11 cellular contexts compared by ENCODE assay signal in the genomic region with DNA sequence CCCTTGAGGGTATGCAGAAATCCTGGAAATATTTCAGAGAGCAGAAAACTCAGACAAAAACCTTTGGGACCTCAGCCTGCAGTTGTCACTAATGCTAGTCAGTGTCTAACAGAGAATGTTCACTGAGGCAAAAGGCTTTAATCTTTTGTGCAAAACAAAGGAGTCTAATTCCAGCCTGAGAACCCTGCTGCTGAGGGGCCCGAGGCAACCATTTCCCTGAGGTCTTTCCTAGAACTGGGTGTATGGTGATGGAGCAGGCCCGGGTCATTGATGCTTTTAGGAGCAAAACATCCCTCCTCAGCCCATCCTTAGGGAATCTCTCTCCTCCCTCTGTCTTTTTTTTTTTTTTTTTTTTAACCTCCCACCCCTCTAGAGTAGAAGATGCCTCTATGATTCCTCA. TPM values are rescaled to one million over a fixed set of nuclear protein-coding genes. Genes with fewer than 3 reads are reported as not detected.
DNase-seq lines count a peak whose midpoint lies in the region; TF ChIP-seq lines count a peak whose summit lies in the region.
"Not testable (repeated sequence)": the region's sequence is repeated elsewhere in the genome, so short reads cannot be mapped to it uniquely, and the experiment has no call there.
"Had no signal": no experiment of that assay in that cellular context is flagged by ENCODE, and none has a peak within 500 bp of the region (broad histone marks: within the 10 kb centered on the region; RNA-seq: fewer than 3 reads in every experiment).

No MANE protein-coding gene starts in this region.

- not testable (repeated sequence) for H2AFZ ChIP-seq in H9 (ENCODE audit: low read length)

- H3K79me2 ChIP-seq in H9 (ENCODE audit: insufficient read depth, low read length): not testable (repeated sequence)

- not testable (repeated sequence) for H3K18ac ChIP-seq in H9 (ENCODE audit: insufficient read length, low read depth, low read length)

- H3K23me2 ChIP-seq in H9 (ENCODE audit: insufficient read length, low read depth, low read length, poor library complexity, severe bottlenecking): not testable (repeated sequence)

- TF ChIP-seq CTCF in H9 (conservative IDR thresholded peaks at IDR 0.05); esophagus muscularis mucosa (IDR thresholded peaks at IDR 0.05); neural crest cell (conservative IDR thresholded peaks at IDR 0.05); osteocyte (IDR thresholded peaks at IDR 0.05); type B pancreatic cell (conservative IDR thresholded peaks at IDR 0.05): not testable (repeated sequence)

- H3K4me2 ChIP-seq in H9 (ENCODE audit: insufficient read depth, insufficient read length, low read length): not testable (repeated sequence)

- not testable (repeated sequence) for H3K27ac ChIP-seq in H9 (ENCODE audit: insufficient read length, low read depth, low read length); esophagus muscularis mucosa (replicated peaks in 1 of 4)

- not testable (repeated sequence) for H3K4me3 ChIP-seq in esophagus muscularis mucosa

- H4K91ac ChIP-seq in H9 (ENCODE audit: insufficient read length, low read depth, low read length): not testable (repeated sequence)

- not testable (repeated sequence) for H2BK5ac ChIP-seq in H9 (ENCODE audit: insufficient read length, low read length)

- not testable (repeated sequence) for H3K9me3 ChIP-seq in H9 (ENCODE audit: control insufficient read depth, low read depth, low read length); esophagus muscularis mucosa

- H3T11ph ChIP-seq in H9 (ENCODE audit: low read length): not testable (repeated sequence)

- intact Hi-C loops in esophagus muscularis mucosa (cut with DNase I): not testable (repeated sequence)

- H3K27me3 ChIP-seq in H9 (ENCODE audit: insufficient read depth, low read length); esophagus muscularis mucosa: not testable (repeated sequence)

- H3K4ac ChIP-seq in H9 (ENCODE audit: low read depth, low read length): not testable (repeated sequence)

- WGBS in H9 (ENCODE audit: extremely low coverage, insufficient read length, low lambda C conversion rate): no CpG with 5 or more reads among the region's 2 CpGs
- WGBS in esophagus muscularis mucosa: 79% methylated on average over 2 of the region's 2 CpGs

- H4K5ac ChIP-seq in H9 (ENCODE audit: insufficient read length, low read depth, low read length): not testable (repeated sequence)

- not testable (repeated sequence) for H2BK120ac ChIP-seq in H9 (ENCODE audit: low read depth, low read length, poor library complexity, severe bottlenecking)

- not testable (repeated sequence) for H2BK12ac ChIP-seq in H9 (ENCODE audit: insufficient read length, low read depth, low read length)

- not testable (repeated sequence) for H3K36me3 Mint-ChIP-seq in H9 (ENCODE audit: insufficient read depth in 1 of 3, low read depth in 3 of 3); neural crest cell (ENCODE audit: low read depth); osteocyte (ENCODE audit: unreplicated experiment); type B pancreatic cell

- not testable (repeated sequence) for H3K14ac ChIP-seq in H9 (ENCODE audit: insufficient read depth, low read length)

- DNase-seq in H9 (peak; percentile 1), ecto neural progenitor cell (ENCODE audit: low spot score) (peak; percentile 50), esophagus muscularis mucosa (ENCODE audit: extremely low spot score) (peak; percentile 0), osteocyte (ENCODE audit: extremely low spot score, unreplicated experiment) (peak; percentile 40), type B pancreatic cell (ENCODE audit: extremely low spot score, unreplicated experiment) (peak; percentile 49)
- DNase-seq in neural crest cell (ENCODE audit: low read depth, low spot score): not testable (repeated sequence)

- not testable (repeated sequence) for H3K9me3 Mint-ChIP-seq in H9; neural crest cell; osteocyte (ENCODE audit: unreplicated experiment); type B pancreatic cell

- not testable (repeated sequence) for H3K79me1 ChIP-seq in H9 (ENCODE audit: insufficient read depth, low read depth, low read length, poor library complexity, severe bottlenecking)

- H2BK20ac ChIP-seq in H9 (ENCODE audit: low read depth, low read length, poor library complexity, severe bottlenecking): not testable (repeated sequence)

- TF ChIP-seq EP300 in esophagus muscularis mucosa (IDR thresholded peaks at IDR 0.05): not testable (repeated sequence)

- not testable (repeated sequence) for H3K4me1 Mint-ChIP-seq in H9; neural crest cell; osteocyte (ENCODE audit: unreplicated experiment); type B pancreatic cell (ENCODE audit: unreplicated experiment)

- not testable (repeated sequence) for H3K27me3 Mint-ChIP-seq in H9 (ENCODE audit: low read depth); neural crest cell (ENCODE audit: low read depth); osteocyte (ENCODE audit: unreplicated experiment); type B pancreatic cell

- H4K8ac ChIP-seq in H9 (replicated peaks; ENCODE audit: insufficient read length, low read depth, low read length): not testable (repeated sequence)

- TF ChIP-seq POLR2A in esophagus muscularis mucosa (IDR thresholded peaks at IDR 0.05; ENCODE audit: low read depth): not testable (repeated sequence)

- H3K4me1 ChIP-seq in H9 (ENCODE audit: insufficient read depth, low read length); esophagus muscularis mucosa: not testable (repeated sequence)

- not testable (repeated sequence) for H3K36me3 ChIP-seq in esophagus muscularis mucosa

- not testable (repeated sequence) for H3K27ac Mint-ChIP-seq in H9; osteocyte (ENCODE audit: unreplicated experiment); type B pancreatic cell
- H3K27ac Mint-ChIP-seq in neural crest cell (ENCODE audit: unreplicated experiment): peak overlapping the region; percentile 52

- not testable (repeated sequence) for H4K20me1 ChIP-seq in H9 (ENCODE audit: control insufficient read depth, insufficient read depth, insufficient read length)

- H3K4me3 Mint-ChIP-seq in H9; neural crest cell; osteocyte (ENCODE audit: unreplicated experiment); type B pancreatic cell: not testable (repeated sequence)

- not testable (repeated sequence) for H3K23ac ChIP-seq in H9 (ENCODE audit: insufficient read length, low read depth, low read length)

- not testable (repeated sequence) for H3K9ac ChIP-seq in H9 (ENCODE audit: extremely low read depth, insufficient read length, low read length)

- not testable (repeated sequence) for H3K56ac ChIP-seq in H9 (ENCODE audit: insufficient read length, low read depth, low read length)

- H2AK5ac ChIP-seq in H9 (ENCODE audit: insufficient read length, low read length): not testable (repeated sequence)

- not testable (repeated sequence) for H2BK15ac ChIP-seq in H9 (ENCODE audit: low read depth, low read length)

RNA-seq across cellular contexts. Expression of a gene that starts 5.7 kb away (rescaled TPM):
- total RNA-seq in H9 (2021) (not detected in 2 replicates), esophagus muscularis mucosa (not detected), neural crest cell (not detected in 2 replicates), osteocyte (not detected in 2 replicates), type B pancreatic cell (ENCODE audit: low replicate concordance) (not detected in 2 replicates)
- total RNA-seq: A673; CD4-positive, alpha-beta memory T cell; CD4-positive, CD25-positive, alpha-beta regulatory T cell; CD8-positive, alpha-beta memory T cell; Daoy had no signal

RNA-seq across cellular contexts. Expression of a gene that starts 49.5 kb away (rescaled TPM):
- total RNA-seq in H9 (2021) (not detected in 2 replicates), esophagus muscularis mucosa (not detected), neural crest cell (not detected in 2 replicates), osteocyte (not detected in 2 replicates), type B pancreatic cell (ENCODE audit: low replicate concordance) (not detected in 2 replicates)
- total RNA-seq: A673; CD4-positive, alpha-beta memory T cell; CD4-positive, CD25-positive, alpha-beta regulatory T cell; CD8-positive, alpha-beta memory T cell; Daoy had no signal

RNA-seq across cellular contexts. Expression of a gene that starts 51.3 kb away (rescaled TPM):
- total RNA-seq in H9 (2021) (not detected in 2 replicates), esophagus muscularis mucosa (not detected), neural crest cell (not detected in 2 replicates), osteocyte (not detected in 2 replicates), type B pancreatic cell (ENCODE audit: low replicate concordance) (not detected in 2 replicates)
- total RNA-seq: A673; CD4-positive, alpha-beta memory T cell; CD4-positive, CD25-positive, alpha-beta regulatory T cell; CD8-positive, alpha-beta memory T cell; Daoy had no signal
